Comparison of ENCODE assay signal across 9 cellular contexts in the genomic region with DNA sequence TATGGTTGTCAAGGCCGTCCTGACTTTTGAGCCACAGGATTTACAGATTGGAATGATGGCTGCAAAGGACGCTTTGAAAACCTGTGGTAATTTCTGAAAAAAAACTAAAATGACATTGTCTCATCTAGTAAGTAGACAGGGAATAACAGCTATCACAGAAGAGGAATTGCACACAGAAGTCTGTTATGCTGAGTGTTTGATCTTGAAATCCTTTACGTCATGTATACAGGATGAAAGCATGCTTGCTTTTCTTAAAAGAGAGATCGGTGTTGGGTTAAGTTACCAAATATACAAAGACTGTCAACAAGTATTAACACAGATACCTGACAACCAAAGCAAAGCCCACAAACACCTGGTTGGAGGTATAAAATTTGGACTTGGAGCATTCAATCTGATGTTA.
"Had no signal": no experiment of that assay in that cellular context is flagged by ENCODE, and none has a peak within 500 bp of the region (broad histone marks: within the 10 kb centered on the region; RNA-seq: fewer than 3 reads in every experiment).

No MANE protein-coding gene starts in this region.

- H3K4me3 Mint-ChIP-seq: H9, IgD-negative memory B cell had no signal

- H3K4me3 ChIP-seq: GM23248 had no signal

- H3K27me3 Mint-ChIP-seq: IgD-negative memory B cell had no signal

- H3K9ac ChIP-seq: GM23248, KMS-11 had no signal

- H3K4me1 Mint-ChIP-seq: H9, IgD-negative memory B cell had no signal

- H3K27ac Mint-ChIP-seq: H9 had no signal

- H3K9me3 Mint-ChIP-seq: H9, IgD-negative memory B cell had no signal

- H3K4me2 ChIP-seq: KMS-11 had no signal

- FAIRE-seq: H1, H54, HTR-8/SVneo had no signal

- H3K36me3 Mint-ChIP-seq: IgD-negative memory B cell had no signal

- DNase-seq: GM23248, H9, HCEC 1CT, KBM-7 had no signal

- H3K27ac ChIP-seq: GM23248, KMS-11 had no signal

- H2AFZ ChIP-seq: GM23248 had no signal
